Comparison of ENCODE assay signal across 1 cellular context in the genomic region with DNA sequence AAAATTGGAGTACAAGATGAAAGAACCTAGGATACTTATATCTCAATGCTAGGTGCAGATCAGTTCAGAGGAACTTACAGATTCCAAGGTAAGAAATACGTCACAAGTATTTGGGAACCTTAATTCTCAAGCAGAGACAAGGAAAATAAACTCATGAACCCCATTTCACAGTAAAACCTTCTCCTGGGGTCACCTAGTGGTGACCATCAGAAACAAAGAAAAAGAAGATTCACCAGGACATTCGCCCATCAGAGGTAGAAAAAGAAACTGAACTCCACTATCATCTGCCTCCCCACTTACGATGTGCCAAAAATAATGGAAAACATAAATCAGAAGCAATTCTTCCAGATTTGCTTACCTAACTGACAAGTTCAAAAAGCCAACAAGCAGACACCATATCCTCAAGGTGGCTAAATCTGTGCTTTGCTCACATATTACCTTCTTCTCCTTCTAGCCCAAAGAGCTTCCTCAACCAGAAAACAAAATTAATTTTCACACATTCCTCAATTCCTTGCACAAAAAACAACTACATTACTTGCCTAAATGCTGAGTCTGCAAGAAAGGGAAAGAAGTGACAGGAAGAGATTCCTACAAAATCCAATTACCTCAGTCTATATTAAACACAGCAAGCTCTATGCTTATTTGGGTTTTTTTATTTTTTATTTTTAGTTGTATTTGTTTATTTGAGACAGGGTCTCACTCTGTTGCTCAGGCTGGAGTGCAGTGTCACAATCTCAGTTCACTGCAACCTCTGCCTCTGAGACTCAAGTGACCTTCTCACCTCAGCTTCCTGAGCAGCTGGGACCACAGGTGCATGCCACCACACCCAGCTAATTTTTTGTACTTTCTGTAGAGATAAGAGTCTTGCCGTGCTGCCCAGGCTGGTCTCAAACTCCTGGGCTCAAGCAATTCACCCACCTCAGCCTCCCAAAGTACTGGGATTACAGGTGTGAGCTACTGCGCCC.
TF ChIP-seq lines count a peak whose summit lies in the region.

No MANE protein-coding gene starts in this region.

TF ChIP-seq in SK-N-SH, 30 proteins besides CTCF, POLR2A, EP300 and RAD21 (continued from another document):
- TF ChIP-seq, protein P1, sequence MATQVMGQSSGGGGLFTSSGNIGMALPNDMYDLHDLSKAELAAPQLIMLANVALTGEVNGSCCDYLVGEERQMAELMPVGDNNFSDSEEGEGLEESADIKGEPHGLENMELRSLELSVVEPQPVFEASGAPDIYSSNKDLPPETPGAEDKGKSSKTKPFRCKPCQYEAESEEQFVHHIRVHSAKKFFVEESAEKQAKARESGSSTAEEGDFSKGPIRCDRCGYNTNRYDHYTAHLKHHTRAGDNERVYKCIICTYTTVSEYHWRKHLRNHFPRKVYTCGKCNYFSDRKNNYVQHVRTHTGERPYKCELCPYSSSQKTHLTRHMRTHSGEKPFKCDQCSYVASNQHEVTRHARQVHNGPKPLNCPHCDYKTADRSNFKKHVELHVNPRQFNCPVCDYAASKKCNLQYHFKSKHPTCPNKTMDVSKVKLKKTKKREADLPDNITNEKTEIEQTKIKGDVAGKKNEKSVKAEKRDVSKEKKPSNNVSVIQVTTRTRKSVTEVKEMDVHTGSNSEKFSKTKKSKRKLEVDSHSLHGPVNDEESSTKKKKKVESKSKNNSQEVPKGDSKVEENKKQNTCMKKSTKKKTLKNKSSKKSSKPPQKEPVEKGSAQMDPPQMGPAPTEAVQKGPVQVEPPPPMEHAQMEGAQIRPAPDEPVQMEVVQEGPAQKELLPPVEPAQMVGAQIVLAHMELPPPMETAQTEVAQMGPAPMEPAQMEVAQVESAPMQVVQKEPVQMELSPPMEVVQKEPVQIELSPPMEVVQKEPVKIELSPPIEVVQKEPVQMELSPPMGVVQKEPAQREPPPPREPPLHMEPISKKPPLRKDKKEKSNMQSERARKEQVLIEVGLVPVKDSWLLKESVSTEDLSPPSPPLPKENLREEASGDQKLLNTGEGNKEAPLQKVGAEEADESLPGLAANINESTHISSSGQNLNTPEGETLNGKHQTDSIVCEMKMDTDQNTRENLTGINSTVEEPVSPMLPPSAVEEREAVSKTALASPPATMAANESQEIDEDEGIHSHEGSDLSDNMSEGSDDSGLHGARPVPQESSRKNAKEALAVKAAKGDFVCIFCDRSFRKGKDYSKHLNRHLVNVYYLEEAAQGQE (IDR thresholded peaks at IDR 0.05; ENCODE audit: low read depth, low read length): no peak
- TF ChIP-seq YY1 (IDR thresholded peaks at IDR 0.05; ENCODE audit: low read depth) (no peak), TEAD4 (IDR thresholded peaks at IDR 0.05; ENCODE audit: borderline replicate concordance, insufficient read depth) (no peak), MEF2A (IDR thresholded peaks at IDR 0.05; ENCODE audit: borderline replicate concordance, low read depth) (no peak), JUND (IDR thresholded peaks at IDR 0.05) (no peak), PBX3 (IDR thresholded peaks at IDR 0.05) (no peak), RCOR1 (IDR thresholded peaks at IDR 0.05; ENCODE audit: low read length) (no peak), TCF12 (IDR thresholded peaks at IDR 0.05) (no peak)
